1 cellular context compared by ENCODE assay signal in the genomic region with DNA sequence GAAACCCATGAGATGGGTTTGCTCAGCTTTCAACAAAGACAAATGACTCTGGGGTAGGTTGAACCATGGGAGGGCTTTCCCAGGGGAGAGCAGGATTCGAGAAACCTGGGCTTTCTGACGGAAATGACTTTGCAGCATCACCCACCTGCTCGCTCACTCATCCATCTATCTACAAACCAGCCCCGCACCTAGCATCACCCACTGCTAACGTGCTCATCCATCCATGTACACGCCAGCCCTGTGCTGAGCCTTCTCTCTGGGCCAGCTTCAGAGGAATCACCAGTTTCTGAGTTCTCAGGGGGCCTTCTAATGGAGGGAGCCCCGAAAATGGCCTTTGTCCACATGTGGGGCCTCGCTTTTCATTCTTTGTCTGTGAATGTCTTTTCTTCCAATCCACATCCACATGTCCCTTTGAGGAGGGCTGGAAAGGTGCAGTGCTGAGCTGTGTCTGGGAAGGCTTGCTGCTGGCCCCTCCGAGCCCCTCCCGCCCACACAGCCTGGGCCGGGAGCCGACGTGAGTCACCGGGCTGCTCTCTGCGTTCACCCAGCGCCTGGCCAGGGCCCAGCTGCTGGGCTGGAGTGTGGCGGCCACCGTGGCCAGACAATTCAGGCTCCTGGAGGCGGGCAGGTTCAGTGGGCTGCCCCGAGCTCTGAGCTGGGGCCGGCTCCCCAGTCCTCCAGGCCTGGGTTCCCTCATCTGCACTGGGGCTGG.
TF ChIP-seq lines count a peak whose summit lies in the region.

No MANE protein-coding gene starts in this region.

TF ChIP-seq in HCT116, 20 proteins besides CTCF, POLR2A, EP300 and RAD21 (continued from another document):
- TF ChIP-seq POLR2AphosphoS5 (IDR thresholded peaks at IDR 0.05; ENCODE audit: low read depth, low read length) (0 out of 2 replicates have a peak, but pooled peaks have one; percentile 22), JUND (IDR thresholded peaks at IDR 0.05) (peak; percentile 51), ZNF274 (IDR thresholded peaks at IDR 0.05; ENCODE audit: low read depth, low read length) (no peak), FOSL1 (IDR thresholded peaks at IDR 0.05; ENCODE audit: low read depth) (peak; percentile 58; the same call in 1 of the 2 replicates), ZFX (IDR thresholded peaks at IDR 0.05) (no peak)
- TF ChIP-seq, protein P1, sequence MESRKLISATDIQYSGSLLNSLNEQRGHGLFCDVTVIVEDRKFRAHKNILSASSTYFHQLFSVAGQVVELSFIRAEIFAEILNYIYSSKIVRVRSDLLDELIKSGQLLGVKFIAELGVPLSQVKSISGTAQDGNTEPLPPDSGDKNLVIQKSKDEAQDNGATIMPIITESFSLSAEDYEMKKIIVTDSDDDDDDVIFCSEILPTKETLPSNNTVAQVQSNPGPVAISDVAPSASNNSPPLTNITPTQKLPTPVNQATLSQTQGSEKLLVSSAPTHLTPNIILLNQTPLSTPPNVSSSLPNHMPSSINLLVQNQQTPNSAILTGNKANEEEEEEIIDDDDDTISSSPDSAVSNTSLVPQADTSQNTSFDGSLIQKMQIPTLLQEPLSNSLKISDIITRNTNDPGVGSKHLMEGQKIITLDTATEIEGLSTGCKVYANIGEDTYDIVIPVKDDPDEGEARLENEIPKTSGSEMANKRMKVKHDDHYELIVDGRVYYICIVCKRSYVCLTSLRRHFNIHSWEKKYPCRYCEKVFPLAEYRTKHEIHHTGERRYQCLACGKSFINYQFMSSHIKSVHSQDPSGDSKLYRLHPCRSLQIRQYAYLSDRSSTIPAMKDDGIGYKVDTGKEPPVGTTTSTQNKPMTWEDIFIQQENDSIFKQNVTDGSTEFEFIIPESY (IDR thresholded peaks at IDR 0.05; ENCODE audit: extremely low read depth, insufficient replicate concordance, low read length), result no peak
- TF ChIP-seq, protein P2, sequence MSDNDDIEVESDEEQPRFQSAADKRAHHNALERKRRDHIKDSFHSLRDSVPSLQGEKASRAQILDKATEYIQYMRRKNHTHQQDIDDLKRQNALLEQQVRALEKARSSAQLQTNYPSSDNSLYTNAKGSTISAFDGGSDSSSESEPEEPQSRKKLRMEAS (IDR thresholded peaks at IDR 0.05), result no peak
- TF ChIP-seq, protein P3, sequence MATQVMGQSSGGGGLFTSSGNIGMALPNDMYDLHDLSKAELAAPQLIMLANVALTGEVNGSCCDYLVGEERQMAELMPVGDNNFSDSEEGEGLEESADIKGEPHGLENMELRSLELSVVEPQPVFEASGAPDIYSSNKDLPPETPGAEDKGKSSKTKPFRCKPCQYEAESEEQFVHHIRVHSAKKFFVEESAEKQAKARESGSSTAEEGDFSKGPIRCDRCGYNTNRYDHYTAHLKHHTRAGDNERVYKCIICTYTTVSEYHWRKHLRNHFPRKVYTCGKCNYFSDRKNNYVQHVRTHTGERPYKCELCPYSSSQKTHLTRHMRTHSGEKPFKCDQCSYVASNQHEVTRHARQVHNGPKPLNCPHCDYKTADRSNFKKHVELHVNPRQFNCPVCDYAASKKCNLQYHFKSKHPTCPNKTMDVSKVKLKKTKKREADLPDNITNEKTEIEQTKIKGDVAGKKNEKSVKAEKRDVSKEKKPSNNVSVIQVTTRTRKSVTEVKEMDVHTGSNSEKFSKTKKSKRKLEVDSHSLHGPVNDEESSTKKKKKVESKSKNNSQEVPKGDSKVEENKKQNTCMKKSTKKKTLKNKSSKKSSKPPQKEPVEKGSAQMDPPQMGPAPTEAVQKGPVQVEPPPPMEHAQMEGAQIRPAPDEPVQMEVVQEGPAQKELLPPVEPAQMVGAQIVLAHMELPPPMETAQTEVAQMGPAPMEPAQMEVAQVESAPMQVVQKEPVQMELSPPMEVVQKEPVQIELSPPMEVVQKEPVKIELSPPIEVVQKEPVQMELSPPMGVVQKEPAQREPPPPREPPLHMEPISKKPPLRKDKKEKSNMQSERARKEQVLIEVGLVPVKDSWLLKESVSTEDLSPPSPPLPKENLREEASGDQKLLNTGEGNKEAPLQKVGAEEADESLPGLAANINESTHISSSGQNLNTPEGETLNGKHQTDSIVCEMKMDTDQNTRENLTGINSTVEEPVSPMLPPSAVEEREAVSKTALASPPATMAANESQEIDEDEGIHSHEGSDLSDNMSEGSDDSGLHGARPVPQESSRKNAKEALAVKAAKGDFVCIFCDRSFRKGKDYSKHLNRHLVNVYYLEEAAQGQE (IDR thresholded peaks at IDR 0.05; ENCODE audit: low read depth), result no peak
